Comparison of ENCODE assay signal across 8 cellular contexts in genomic region chr3:180601688-180602666, GRCh38.
DNase-seq lines count a peak whose midpoint lies in the region; ATAC-seq and TF ChIP-seq lines count a peak whose summit lies in the region.

TTC14 (plus strand) TSS chr3:180602163; CDS start chr3:180602262, 99 bp downstream.

- ATAC-seq in GM18502 (IDR thresholded peaks at IDR 0.05; ENCODE audit: poor library complexity, unreplicated experiment), result peak; percentile 97
- ATAC-seq in HG02970 (IDR thresholded peaks at IDR 0.05; ENCODE audit: low FRiP score, unreplicated experiment), result peak; percentile 99

- DNase-seq in NCI-H2029 (lab: John Stamatoyannopoulos, UW), result peak; percentile 89
- peak; percentile 83 for DNase-seq in T-helper 9 cell
- peak; percentile 83 for DNase-seq in astrocyte of the cerebellum (ENCODE audit: low read depth)
- peak; percentile 86 to 93 for DNase-seq in hippocampal formation (lab: John Stamatoyannopoulos, UW)
- DNase-seq in retina, result peak; percentile 94
- DNase-seq in cortex of kidney (lab: John Stamatoyannopoulos, UW), result no peak

- no peak for TF ChIP-seq CTCF in astrocyte of the cerebellum (IDR thresholded peaks at IDR 0.05; ENCODE audit: low read depth, low read length, missing control alignments)

- peak within 1 kb of the TSS; percentile 90 for H3K4me3 ChIP-seq in astrocyte of the cerebellum (ENCODE audit: low read depth, low read length)

- in situ Hi-C loops in astrocyte of the cerebellum (cut with HindIII; ENCODE audit: low sequenced_read_pairs), result no loop called here
